Comparison of ENCODE assay signal across 22 cellular contexts in the genomic region with DNA sequence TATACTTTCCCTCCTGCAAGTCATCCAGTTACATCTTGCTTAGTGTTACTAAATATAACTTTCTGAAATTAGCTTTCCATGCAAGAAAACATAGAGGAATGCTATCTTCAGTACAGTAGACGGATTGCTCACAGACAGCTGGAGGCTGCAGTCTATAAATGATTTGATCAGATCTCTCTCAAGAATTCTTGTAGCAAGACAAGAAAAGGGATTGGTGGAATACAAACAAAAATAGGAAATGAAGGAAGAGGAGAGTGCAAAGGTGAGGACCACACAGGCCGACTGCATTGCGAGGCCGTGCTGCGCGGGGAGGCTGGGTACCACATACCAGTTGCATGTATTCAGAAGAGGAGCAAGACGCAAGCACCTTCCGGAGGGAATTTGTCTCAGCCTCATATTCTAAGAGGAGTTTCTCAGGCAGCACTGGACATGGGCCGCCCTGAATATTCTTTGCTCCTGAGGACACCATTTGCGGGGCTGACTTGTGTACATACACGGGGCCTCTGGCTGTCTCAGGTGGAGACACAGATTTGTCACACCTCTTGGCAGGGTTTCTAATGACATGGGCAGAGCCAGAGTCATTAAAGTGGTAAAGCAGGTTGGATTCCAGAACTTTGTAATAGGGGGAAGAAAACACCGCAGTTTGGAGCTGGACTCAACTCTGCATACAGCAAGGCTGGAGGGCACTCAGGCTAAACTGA. TPM values are rescaled to one million over a fixed set of nuclear protein-coding genes. Genes with fewer than 3 reads are reported as not detected.
DNase-seq lines count a peak whose midpoint lies in the region; ATAC-seq and TF ChIP-seq lines count a peak whose summit lies in the region.
"Had no signal": no experiment of that assay in that cellular context is flagged by ENCODE, and none has a peak within 500 bp of the region (broad histone marks: within the 10 kb centered on the region; RNA-seq: fewer than 3 reads in every experiment).

No MANE protein-coding gene starts in this region.

- 29 to 46% methylated on average over 9 to 12 of the region's 12 CpGs for WGBS in transverse colon (ENCODE audit: low coverage in 1 of 2), 2 donors

- ATAC-seq in mucosa of descending colon (peak; percentile 93), GM19328 (IDR thresholded peaks at IDR 0.05; ENCODE audit: unreplicated experiment) (no peak), HG03280 (IDR thresholded peaks at IDR 0.05; ENCODE audit: unreplicated experiment) (no peak), natural killer cell (no peak)
- ATAC-seq: activated naive CD8-positive, alpha-beta T cell treated with anti-CD3 and anti-CD28 coated beads, Interleukin-2, amount 50 U/mL, for 24 hours; naive thymus-derived CD8-positive, alpha-beta T cell; WTC11 had no signal

- no peak for TF ChIP-seq POLR2A in transverse colon (IDR thresholded peaks at IDR 0.05)

- H3K27me3 ChIP-seq in cardiac muscle cell (no peaks in the 10 kb centered on the region), right atrium auricular region (no peaks in the 10 kb centered on the region), transverse colon (no peaks in the 10 kb centered on the region)
- H3K27me3 ChIP-seq: vagina had no signal

- H3K27ac Mint-ChIP-seq in natural killer cell = no peak overlapping the region
- H3K27ac Mint-ChIP-seq: activated naive CD8-positive, alpha-beta T cell treated with anti-CD3 and anti-CD28 coated beads, Interleukin-2, amount 50 U/mL, for 24 hours; naive thymus-derived CD8-positive, alpha-beta T cell; T-helper 1 cell treated with Interleukin-12 subunit alpha and Interleukin-12 subunit beta and Interleukin-4 antibody, amounts not matched to agents 30 μg/mL and 1 μg/mL, for 36 hours; WTC11 had no signal

- H3K36me3 Mint-ChIP-seq in natural killer cell = no peaks in the 10 kb centered on the region

- peaks cover 6 to 11% of the 10 kb centered on the region in 2 donors for H3K27me3 Mint-ChIP-seq in natural killer cell (ENCODE audit: low read depth in 2 of 2)

- H3K27ac ChIP-seq in cardiac muscle cell (peak overlapping the region; percentile 24), right atrium auricular region (no peak overlapping the region), transverse colon (peak overlapping the region; percentile 4 to 56 (median 28))
- H3K27ac ChIP-seq: vagina had no signal

- peaks cover 10% of the 10 kb centered on the region for H3K4me1 ChIP-seq in cardiac muscle cell (ENCODE audit: low read depth)
- no peaks in the 10 kb centered on the region for H3K4me1 ChIP-seq in right atrium auricular region
- peaks cover 7% of the 10 kb centered on the region for H3K4me1 ChIP-seq in mucosa of descending colon (ENCODE audit: low read depth)
- peaks cover 0 to 12% (median 3%) of the 10 kb centered on the region in 4 donors for H3K4me1 ChIP-seq in transverse colon

- in situ Hi-C loops in transverse colon (cut with MboI; ENCODE audit: low pct_ligation_motif_present in 1 of 4, low pct_unique_long_range_greater_than_20kb in 1 of 4, low sequenced_read_pairs in 3 of 4) = no loop called here

- TF ChIP-seq EP300 in transverse colon (IDR thresholded peaks at IDR 0.05; ENCODE audit: low read depth) = no peak

- DNase-seq in cardiac muscle cell (ENCODE audit: low read depth in 1 of 2, low spot score in 1 of 2) (peak in 1 of 2 donors; percentile 10), right atrium auricular region (ENCODE audit: low spot score) (no peak), dermis blood vessel endothelial cell (peak; percentile 15), mucosa of descending colon (peak in 2 of 3 donors; percentile 54 to 81), transverse colon (peak; percentile 68), natural killer cell (no peak)
- DNase-seq: activated CD8-positive, alpha-beta memory T cell treated with anti-CD3 and anti-CD28 coated beads for 24 hours; activated naive CD8-positive, alpha-beta T cell treated with anti-CD3 and anti-CD28 coated beads, Interleukin-2, amount 50 U/mL, for 24 hours; DMS79 treated with DMSO at 0.1 percent for 48 hours; HCEC 1CT; naive thymus-derived CD8-positive, alpha-beta T cell; NCI-H1105; NK-92 treated with Interleukin-12 subunit alpha and Interleukin-12 subunit beta, amount 100 ng/mL, for 24 hours; retina; SHP77; stimulated activated CD4-positive, alpha-beta T cell treated with anti-CD3 and anti-CD28 coated beads, Interleukin-1b, Interleukin-23, amount 100 ng/mL, for 48 hours had no signal

- intact Hi-C loops in mucosa of descending colon (cut with DNase I, micrococcal nuclease) = no loop called here
- intact Hi-C loops in transverse colon (cut with DNase I; ENCODE audit: low total_unique reads) = no loop called here
- intact Hi-C loops in natural killer cell (cut with micrococcal nuclease) = no loop called here

- TF ChIP-seq CTCF in cardiac muscle cell (IDR thresholded peaks at IDR 0.05; ENCODE audit: low read depth, low read length) (no peak), right atrium auricular region (IDR thresholded peaks at IDR 0.05) (no peak), mucosa of descending colon (IDR thresholded peaks at IDR 0.05) (no peak), transverse colon (IDR thresholded peaks at IDR 0.05) (no peak), natural killer cell (IDR thresholded peaks at IDR 0.05) (no peak)

- H3K36me3 ChIP-seq in cardiac muscle cell = peaks cover 15% of the 10 kb centered on the region
- H3K36me3 ChIP-seq in right atrium auricular region = peaks cover 7% of the 10 kb centered on the region
- no peaks in the 10 kb centered on the region for H3K36me3 ChIP-seq in mucosa of descending colon (ENCODE audit: low read depth)
- H3K36me3 ChIP-seq in transverse colon = peaks cover 0 to 7% (median 0%) of the 10 kb centered on the region in 4 donors

- no peak overlapping the region for H3K4me3 Mint-ChIP-seq in natural killer cell
- H3K4me3 Mint-ChIP-seq: activated naive CD8-positive, alpha-beta T cell treated with anti-CD3 and anti-CD28 coated beads, Interleukin-2, amount 50 U/mL, for 24 hours; naive thymus-derived CD8-positive, alpha-beta T cell; T-helper 1 cell treated with Interleukin-12 subunit alpha and Interleukin-12 subunit beta and Interleukin-4 antibody, amounts not matched to agents 30 μg/mL and 1 μg/mL, for 36 hours; WTC11 had no signal

- H3K9me3 ChIP-seq in cardiac muscle cell (ENCODE audit: low read depth) = no peaks in the 10 kb centered on the region
- H3K9me3 ChIP-seq in right atrium auricular region = no peaks in the 10 kb centered on the region
- no peaks in the 10 kb centered on the region for H3K9me3 ChIP-seq in mucosa of descending colon
- H3K9me3 ChIP-seq in transverse colon = no peaks in the 10 kb centered on the region
- H3K9me3 ChIP-seq: vagina had no signal

- H3K4me1 Mint-ChIP-seq in natural killer cell = no peaks in the 10 kb centered on the region
- H3K4me1 Mint-ChIP-seq: activated naive CD8-positive, alpha-beta T cell treated with anti-CD3 and anti-CD28 coated beads, Interleukin-2, amount 50 U/mL, for 24 hours; naive thymus-derived CD8-positive, alpha-beta T cell had no signal

- H3K4me3 ChIP-seq in cardiac muscle cell = no peak overlapping the region
- no peak overlapping the region for H3K4me3 ChIP-seq in right atrium auricular region
- H3K4me3 ChIP-seq in mucosa of descending colon = no peak overlapping the region
- no peak overlapping the region for H3K4me3 ChIP-seq in transverse colon
- H3K4me3 ChIP-seq: lung, vagina had no signal

- H3K9me3 Mint-ChIP-seq in natural killer cell = no peaks in the 10 kb centered on the region
- H3K9me3 Mint-ChIP-seq: activated naive CD8-positive, alpha-beta T cell treated with anti-CD3 and anti-CD28 coated beads, Interleukin-2, amount 50 U/mL, for 24 hours; T-helper 1 cell treated with Interleukin-12 subunit alpha and Interleukin-12 subunit beta and Interleukin-4 antibody, amounts not matched to agents 30 μg/mL and 1 μg/mL, for 36 hours; WTC11 had no signal

RNA-seq across cellular contexts. Expression of gene KIF25, which starts 22.7 kb away (rescaled TPM):
- total RNA-seq in cardiac muscle cell = 1.6 TPM in 1 of 2 replicates, not detected in the other
- 0.40 and 1.2 TPM in 2 replicates for polyA plus RNA-seq in cardiac muscle cell
- total RNA-seq in right atrium auricular region = not detected
- not detected in 2 replicates for total RNA-seq in dermis blood vessel endothelial cell
- 1 to 10 TPM in 1 of 3 donors, under 1 TPM in 2; 0.14 to 1.1 (median 0.41) TPM for total RNA-seq in mucosa of descending colon
- total RNA-seq in transverse colon = not detected
- total RNA-seq in natural killer cell = not detected
- total RNA-seq: naive thymus-derived CD8-positive, alpha-beta T cell; vagina had no signal
- polyA plus RNA-seq: naive thymus-derived CD8-positive, alpha-beta T cell had no signal

Comparison
In these comparisons a context has a peak if more than half of its experiments do, and no peak if none do; other contexts are left out.
1. H3K27ac ChIP-seq: peak in cardiac muscle cell (single experiment) and transverse colon (4 of 4); none in right atrium auricular region (0 of 2).
2. DNase-seq: peak in dermis blood vessel endothelial cell (single experiment), mucosa of descending colon (2 of 3) and transverse colon (single experiment); none in right atrium auricular region (single experiment) and natural killer cell (single experiment).